8 cellular contexts compared by ENCODE assay signal in genomic region chr11:68328374-68329091, GRCh38. TPM values are rescaled to one million over a fixed set of nuclear protein-coding genes. Genes with fewer than 3 reads are reported as not detected.
DNase-seq lines count a peak whose midpoint lies in the region; ATAC-seq, FAIRE-seq and TF ChIP-seq lines count a peak whose summit lies in the region.

No MANE protein-coding gene starts in this region.

- H3K36me3 ChIP-seq in HUES48 (ENCODE audit: control insufficient read depth, insufficient read depth, low read length): no peaks in the 10 kb centered on the region
- H3K36me3 ChIP-seq in gastrocnemius medialis: no peaks in the 10 kb centered on the region

- peaks cover 61% of the 10 kb centered on the region for H3K4me1 ChIP-seq in HUES48 (ENCODE audit: control insufficient read depth, insufficient read depth, low read length)
- peaks cover 28 to 50% of the 10 kb centered on the region in 2 donors for H3K4me1 ChIP-seq in gastrocnemius medialis

- H3K27ac ChIP-seq in HUES48 (ENCODE audit: low read depth, low read length): peak overlapping the region; percentile 34
- H3K27ac ChIP-seq in gastrocnemius medialis: no peak overlapping the region

- intact Hi-C loops in left cardiac atrium (cut with DNase I) (no loop called here), sciatic nerve (cut with DNase I) (no loop called here), gastrocnemius medialis (cut with DNase I; ENCODE audit: low total_unique reads) (no loop called here)

- 0 out of 2 replicates have a peak overlapping the region, but pooled peaks have one; percentile 9 for H3K9ac ChIP-seq in HUES48 (ENCODE audit: low read depth, low read length)

- no peak for TF ChIP-seq CTCF in gastrocnemius medialis (IDR thresholded peaks at IDR 0.05 in 4 of 5, conservative IDR thresholded peaks at IDR 0.05 in 1 of 5)

- TF ChIP-seq POLR2A in H54 (IDR thresholded peaks at IDR 0.05; ENCODE audit: low read depth, low read length): no peak
- no peak for TF ChIP-seq POLR2A in gastrocnemius medialis (IDR thresholded peaks at IDR 0.05)

- FAIRE-seq in H54 (lab: Jason Lieb, UNC): no peak

- ATAC-seq in left cardiac atrium (peak; percentile 17 to 50), sciatic nerve (peak; percentile 82), HG02981 (IDR thresholded peaks at IDR 0.05; ENCODE audit: unreplicated experiment) (no peak), gastrocnemius medialis (no peak)

- no peaks in the 10 kb centered on the region for H3K27me3 ChIP-seq in HUES48 (ENCODE audit: control insufficient read depth, insufficient read depth, low read length)
- H3K27me3 ChIP-seq in gastrocnemius medialis: no peaks in the 10 kb centered on the region

- no peak overlapping the region for H3K4me3 ChIP-seq in HUES48 (ENCODE audit: low read depth, low read length)
- H3K4me3 ChIP-seq in gastrocnemius medialis: no peak overlapping the region

- in situ Hi-C loops in gastrocnemius medialis (cut with MboI; ENCODE audit: low sequenced_read_pairs in 4 of 4): no loop called here

- DNase-seq in SKM-1 treated with dmso at 0.1 percent for 144 hours (lab: John Stamatoyannopoulos, UW; ENCODE audit: unreplicated experiment): peak; percentile 36
- peak; percentile 62 for DNase-seq in left cardiac atrium
- no peak for DNase-seq in sciatic nerve (ENCODE audit: low spot score)
- no peak for DNase-seq in H54 (ENCODE audit: insufficient read length, low spot score)
- DNase-seq in gastrocnemius medialis: no peak
- DNase-seq in SHP77 (lab: John Stamatoyannopoulos, UW): no peak

- H3K9me3 ChIP-seq in HUES48 (ENCODE audit: control insufficient read depth, insufficient read depth, low read length) (no peaks in the 10 kb centered on the region), gastrocnemius medialis (no peaks in the 10 kb centered on the region)

RNA-seq across cellular contexts. Expression of gene LRP5, which starts 16.1 kb away (rescaled TPM):
- 10 to 100 TPM; 53.4 to 60.3 TPM for total RNA-seq in left cardiac atrium
- total RNA-seq in sciatic nerve: 55.2 TPM
- 10 to 100 TPM in 2 of 4 donors, 1 to 10 TPM in 2; 3.7 to 12.3 (median 8.1) TPM for total RNA-seq in gastrocnemius medialis

RNA-seq across cellular contexts. Expression of gene C11orf24, which starts 56.8 kb away (rescaled TPM):
- 10 to 100 TPM; 28.7 to 42.0 TPM for total RNA-seq in left cardiac atrium
- 53.2 TPM for total RNA-seq in sciatic nerve
- 10 to 100 TPM in 2 of 4 donors, 1 to 10 TPM in 2; 8.1 to 19.3 (median 10.6) TPM for total RNA-seq in gastrocnemius medialis

Comparison
In these comparisons a context has a peak if more than half of its experiments do, and no peak if none do; other contexts are left out.
1. DNase-seq: peak in SKM-1 treated with dmso at 0.1 percent for 144 hours (single experiment) and left cardiac atrium (single experiment); none in sciatic nerve (single experiment), H54 (single experiment), gastrocnemius medialis (0 of 2) and SHP77 (0 of 2).
2. ATAC-seq: peak in left cardiac atrium (2 of 2) and sciatic nerve (single experiment); none in HG02981 (single experiment) and gastrocnemius medialis (0 of 2).